Comparison of ENCODE assay signal across 21 cellular contexts in genomic region chr14:93126124-93126523, GRCh38.
"Had no signal": no experiment of that assay in that cellular context is flagged by ENCODE, and none has a peak within 500 bp of the region (broad histone marks: within the 10 kb centered on the region; RNA-seq: fewer than 3 reads in every experiment).

No MANE protein-coding gene starts in this region.

- H3K9me3 ChIP-seq: MG63, SK-N-SH had no signal

- H3K27me3 ChIP-seq: MG63 had no signal

- H3K36me3 ChIP-seq: MG63 had no signal

- H3K4me3 ChIP-seq: MG63 had no signal

- ATAC-seq: HepG2 had no signal

- DNase-seq: IMR-90, Karpas-422, KG1, MG63, NCI-H1092 treated with DMSO at 0.1 percent for 48 hours, NCI-H1436, NCI-H187, NCI-H2029, NCI-H2081 treated with DMSO at 0.1 percent for 48 hours, NCI-H2171, NCI-H226, NCI-H446, NCI-H510A, NCI-H524 treated with DMSO at 0.1 percent for 48 hours, NCI-H69, NCI-H774, RPMI8226, SHP77, SK-N-SH, SW 1271 had no signal

- H3K4me2 ChIP-seq: SK-N-SH had no signal

- H3K9ac ChIP-seq: SK-N-SH had no signal
